In genomic region chr14:96237641-96238040, GRCh38 we compare ENCODE assay signal across 22 cellular contexts. TPM values are rescaled to one million over a fixed set of nuclear protein-coding genes. Genes with fewer than 3 reads are reported as not detected.
"Had no signal": no experiment of that assay in that cellular context is flagged by ENCODE, and none has a peak within 500 bp of the region (broad histone marks: within the 10 kb centered on the region; RNA-seq: fewer than 3 reads in every experiment).

No MANE protein-coding gene starts in this region.

- H3K4me3 ChIP-seq: MG63, SJSA1 had no signal

- H3K36me3 Mint-ChIP-seq: T-cell had no signal

- DNase-seq: Karpas-422, KG1, MG63, NCI-H1092, NCI-H1105 treated with DMSO at 0.1 percent for 48 hours, NCI-H1417 treated with DMSO at 0.1 percent for 48 hours, NCI-H1930, NCI-H2081, NCI-H2107, NCI-H2227 treated with DMSO at 0.1 percent for 48 hours, NCI-H510A, NCI-H524 treated with DMSO at 0.1 percent for 48 hours, NCI-H69, NCI-H774, Right ventricle myocardium superior, RPMI8226, SIG-M5, SK-N-SH, SW 1271, T-cell had no signal

- H3K4me3 Mint-ChIP-seq: T-cell had no signal

- H3K9me3 ChIP-seq: MG63, SJSA1, SK-N-SH had no signal

- H3K9me3 Mint-ChIP-seq: T-cell had no signal

- H3K4me1 Mint-ChIP-seq: T-cell had no signal

- ATAC-seq: T-cell had no signal

- H3K27ac Mint-ChIP-seq: T-cell had no signal

- H3K27ac ChIP-seq: SJSA1 had no signal

- H3K27me3 ChIP-seq: MG63, SJSA1 had no signal

RNA-seq across cellular contexts. Expression of gene BDKRB1, which starts 18.4 kb away (rescaled TPM):
- total RNA-seq: HT-29, Right ventricle myocardium superior, T-cell had no signal
